In genomic region chr10:118458957-118459641, GRCh38 we compare ENCODE assay signal across 12 cellular contexts.
DNase-seq lines count a peak whose midpoint lies in the region; ATAC-seq, FAIRE-seq and TF ChIP-seq lines count a peak whose summit lies in the region.
"Had no signal": no experiment of that assay in that cellular context is flagged by ENCODE, and none has a peak within 500 bp of the region (broad histone marks: within the 10 kb centered on the region; RNA-seq: fewer than 3 reads in every experiment).

No MANE protein-coding gene starts in this region.

- no peaks in the 10 kb centered on the region for H3K4me1 ChIP-seq in astrocyte (ENCODE audit: insufficient read depth, low read length)
- H3K4me1 ChIP-seq in naive thymus-derived CD4-positive, alpha-beta T cell (ENCODE audit: control insufficient read depth in 2 of 2, insufficient read depth in 2 of 2, low read length in 2 of 2) = no peaks in the 10 kb centered on the region
- H3K4me1 ChIP-seq: tibial artery had no signal

- no peaks in the 10 kb centered on the region for H3K9me3 ChIP-seq in astrocyte (ENCODE audit: insufficient read depth, low read depth, low read length)
- H3K9me3 ChIP-seq in naive thymus-derived CD4-positive, alpha-beta T cell (ENCODE audit: control insufficient read depth in 2 of 3, low read length in 3 of 3) = no peaks in the 10 kb centered on the region
- H3K9me3 ChIP-seq: tibial artery had no signal

- peaks cover 3% of the 10 kb centered on the region for H3K4me1 Mint-ChIP-seq in activated CD8-positive, alpha-beta memory T cell treated with anti-CD3 and anti-CD28 coated beads, Interleukin-2, amount 10 ng/mL, durations not matched to agents 7 days and 5 days
- H3K4me1 Mint-ChIP-seq in astrocyte (ENCODE audit: low read depth, unreplicated experiment) = no peaks in the 10 kb centered on the region
- H3K4me1 Mint-ChIP-seq in naive thymus-derived CD4-positive, alpha-beta T cell = peaks cover 0 to 9% (median 8%) of the 10 kb centered on the region in 7 donors

- H2AFZ ChIP-seq in astrocyte (ENCODE audit: low read depth, low read length) = peak overlapping the region; percentile 19

- DNase-seq in activated CD8-positive, alpha-beta memory T cell treated with anti-CD3 and anti-CD28 coated beads, Interleukin-2, amount 10 ng/mL, durations not matched to agents 7 days and 5 days = no peak
- DNase-seq in activated CD8-positive, alpha-beta memory T cell treated with anti-CD3 and anti-CD28 coated beads, Interleukin-2, amount 50 U/mL, for 4 hours = no peak
- DNase-seq in astrocyte (ENCODE audit: low read depth) (no peak), NCI-H1436 (lab: John Stamatoyannopoulos, UW) (no peak), NCI-H226 (no peak)
- DNase-seq in naive thymus-derived CD4-positive, alpha-beta T cell = no peak
- no peak for DNase-seq in effector CD4-positive, alpha-beta T cell
- DNase-seq: effector CD8-positive, alpha-beta T cell; NCI-H2107 had no signal

- H3K4me3 Mint-ChIP-seq in activated CD8-positive, alpha-beta memory T cell treated with anti-CD3 and anti-CD28 coated beads, Interleukin-2, amount 10 ng/mL, durations not matched to agents 7 days and 5 days = peak overlapping the region; percentile 25
- no peak overlapping the region for H3K4me3 Mint-ChIP-seq in astrocyte (ENCODE audit: unreplicated experiment)
- H3K4me3 Mint-ChIP-seq in naive thymus-derived CD4-positive, alpha-beta T cell = peak overlapping the region in 9 of 10 donors; percentile 48 to 78 (median 62)
- H3K4me3 Mint-ChIP-seq: activated T-helper 1 cell treated with anti-CD3 and anti-CD28 coated beads, Interleukin-12 subunit alpha, Interleukin-12 subunit beta, Interleukin-2, Interleukin-4 antibody, amounts not matched to agents 30 ng/mL and 10 ng/mL and 1 ng/mL, durations not matched to agents 14 hours and 24 hours and 36 hours had no signal

- TF ChIP-seq CTCF in astrocyte (IDR thresholded peaks at IDR 0.05; ENCODE audit: insufficient read depth, low read depth, low read length) = no peak

- H3K27me3 Mint-ChIP-seq in activated CD8-positive, alpha-beta memory T cell treated with anti-CD3 and anti-CD28 coated beads, Interleukin-2, amount 10 ng/mL, durations not matched to agents 7 days and 5 days = peaks cover 33% of the 10 kb centered on the region
- peaks cover 8% of the 10 kb centered on the region for H3K27me3 Mint-ChIP-seq in astrocyte (ENCODE audit: low read depth, unreplicated experiment)
- H3K27me3 Mint-ChIP-seq in naive thymus-derived CD4-positive, alpha-beta T cell = peaks cover 34 to 60% (median 38%) of the 10 kb centered on the region in 5 donors

- no peak for ATAC-seq in activated CD8-positive, alpha-beta memory T cell treated with anti-CD3 and anti-CD28 coated beads, Interleukin-2, amount 10 ng/mL, durations not matched to agents 7 days and 5 days
- peak; percentile 8 for ATAC-seq in HG03432 (IDR thresholded peaks at IDR 0.05; ENCODE audit: unreplicated experiment)
- no peak for ATAC-seq in naive thymus-derived CD4-positive, alpha-beta T cell

- intact Hi-C loops in naive thymus-derived CD4-positive, alpha-beta T cell (cut with micrococcal nuclease) = loop anchor here (1.0 to 2.0 kb wide), 4 partner anchors 86 to 963 kb away; partner anchors contain the start of gene FAM204A (in 1 of the 2)

- no peaks in the 10 kb centered on the region for H3K79me2 ChIP-seq in astrocyte (ENCODE audit: insufficient read depth, low read length)

- H3K36me3 Mint-ChIP-seq in activated CD8-positive, alpha-beta memory T cell treated with anti-CD3 and anti-CD28 coated beads, Interleukin-2, amount 10 ng/mL, durations not matched to agents 7 days and 5 days = no peaks in the 10 kb centered on the region
- H3K36me3 Mint-ChIP-seq in astrocyte (ENCODE audit: low read depth, unreplicated experiment) = no peaks in the 10 kb centered on the region
- H3K36me3 Mint-ChIP-seq in naive thymus-derived CD4-positive, alpha-beta T cell = no peaks in the 10 kb centered on the region

- H3K9me3 Mint-ChIP-seq in activated CD8-positive, alpha-beta memory T cell treated with anti-CD3 and anti-CD28 coated beads, Interleukin-2, amount 10 ng/mL, durations not matched to agents 7 days and 5 days (ENCODE audit: low read depth) = no peaks in the 10 kb centered on the region
- H3K9me3 Mint-ChIP-seq in astrocyte (ENCODE audit: unreplicated experiment) = no peaks in the 10 kb centered on the region
- no peaks in the 10 kb centered on the region for H3K9me3 Mint-ChIP-seq in naive thymus-derived CD4-positive, alpha-beta T cell
- H3K9me3 Mint-ChIP-seq: activated T-helper 1 cell treated with anti-CD3 and anti-CD28 coated beads, Interleukin-12 subunit alpha, Interleukin-12 subunit beta, Interleukin-2, Interleukin-4 antibody, amounts not matched to agents 30 ng/mL and 10 ng/mL and 1 ng/mL, durations not matched to agents 14 hours and 24 hours and 36 hours had no signal

- no peaks in the 10 kb centered on the region for H3K36me3 ChIP-seq in astrocyte (ENCODE audit: insufficient read depth, low read length)
- H3K36me3 ChIP-seq in naive thymus-derived CD4-positive, alpha-beta T cell (ENCODE audit: control insufficient read depth in 2 of 3, insufficient read depth in 3 of 3, low read length in 3 of 3) = no peaks in the 10 kb centered on the region
- H3K36me3 ChIP-seq: tibial artery had no signal

- no peak for FAIRE-seq in astrocyte (lab: Jason Lieb, UNC)

- no peaks in the 10 kb centered on the region for H3K27me3 ChIP-seq in astrocyte (ENCODE audit: insufficient read depth, low read length)
- no peaks in the 10 kb centered on the region for H3K27me3 ChIP-seq in naive thymus-derived CD4-positive, alpha-beta T cell (ENCODE audit: control insufficient read depth in 2 of 2, insufficient read depth in 2 of 2, low read length in 2 of 2)

- no peak overlapping the region for H3K4me2 ChIP-seq in astrocyte (ENCODE audit: low read length)

- no peak overlapping the region for H3K4me3 ChIP-seq in astrocyte (ENCODE audit: insufficient read depth, low read depth, low read length)
- peak overlapping the region; percentile 45 for H3K4me3 ChIP-seq in naive thymus-derived CD4-positive, alpha-beta T cell (ENCODE audit: low read length)
- H3K4me3 ChIP-seq: tibial artery had no signal

- H3K27ac ChIP-seq in astrocyte (ENCODE audit: low read depth, low read length) = no peak overlapping the region
- H3K27ac ChIP-seq in naive thymus-derived CD4-positive, alpha-beta T cell (ENCODE audit: low read depth, low read length) = no peak overlapping the region
- H3K27ac ChIP-seq: tibial artery had no signal

- no peaks in the 10 kb centered on the region for H4K20me1 ChIP-seq in astrocyte (ENCODE audit: insufficient read depth, low read length)

- POLR2A ChIA-PET in naive thymus-derived CD4-positive, alpha-beta T cell (lab: Charles Lee) = no interaction called here

- CTCF ChIA-PET in activated CD8-positive, alpha-beta memory T cell treated with anti-CD3 and anti-CD28 coated beads, Interleukin-2, amount 10 ng/mL, durations not matched to agents 7 days and 5 days (lab: Charles Lee) = interaction anchor here (0.6 to 4.5 kb wide), 20 partner anchors 10 to 963 kb away, joined by 3 to 26 read pairs (median 4); no protein-coding TSS in a partner anchor
- CTCF ChIA-PET in naive thymus-derived CD4-positive, alpha-beta T cell (lab: Charles Lee) = interaction anchor here (0.7 to 3.1 kb wide), 8 partner anchors 9 to 1426 kb away, joined by 3 to 19 read pairs (median 4); no protein-coding TSS in a partner anchor

- no peak overlapping the region for H3K9ac ChIP-seq in astrocyte (ENCODE audit: low read length)

- H3K27ac Mint-ChIP-seq in activated CD8-positive, alpha-beta memory T cell treated with anti-CD3 and anti-CD28 coated beads, Interleukin-2, amount 10 ng/mL, durations not matched to agents 7 days and 5 days = no peak overlapping the region
- no peak overlapping the region for H3K27ac Mint-ChIP-seq in astrocyte (ENCODE audit: unreplicated experiment)
- H3K27ac Mint-ChIP-seq in naive thymus-derived CD4-positive, alpha-beta T cell = no peak overlapping the region
- H3K27ac Mint-ChIP-seq: activated T-helper 1 cell treated with anti-CD3 and anti-CD28 coated beads, Interleukin-12 subunit alpha, Interleukin-12 subunit beta, Interleukin-2, Interleukin-4 antibody, amounts not matched to agents 30 ng/mL and 10 ng/mL and 1 ng/mL, durations not matched to agents 14 hours and 24 hours and 36 hours had no signal
